ENCODE assay signal across 1 cellular context in the genomic region with DNA sequence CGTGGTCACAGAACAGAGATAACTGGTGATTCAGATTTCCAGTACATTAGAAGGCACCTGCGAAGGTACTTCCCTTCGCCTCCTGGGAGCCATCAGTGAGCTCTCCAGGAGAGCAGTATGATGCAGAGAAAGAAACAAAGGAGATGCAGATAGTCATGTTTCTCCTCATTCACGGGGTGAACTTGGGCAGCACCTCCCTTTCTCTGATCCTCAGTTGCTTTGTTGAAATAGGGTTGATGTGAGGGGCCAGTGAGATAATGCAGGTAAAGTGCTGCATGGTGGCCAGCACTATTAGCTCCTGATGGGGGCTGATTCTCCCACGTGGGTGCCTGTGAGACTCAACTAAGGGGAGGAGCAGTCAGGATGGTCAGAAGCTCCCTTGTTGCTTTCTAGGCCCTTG.
TF ChIP-seq lines count a peak whose summit lies in the region.

No MANE protein-coding gene starts in this region.

TF ChIP-seq in GM23338, 12 proteins besides CTCF, POLR2A, EP300 and RAD21 (continued from another document):
- TF ChIP-seq, protein P1, sequence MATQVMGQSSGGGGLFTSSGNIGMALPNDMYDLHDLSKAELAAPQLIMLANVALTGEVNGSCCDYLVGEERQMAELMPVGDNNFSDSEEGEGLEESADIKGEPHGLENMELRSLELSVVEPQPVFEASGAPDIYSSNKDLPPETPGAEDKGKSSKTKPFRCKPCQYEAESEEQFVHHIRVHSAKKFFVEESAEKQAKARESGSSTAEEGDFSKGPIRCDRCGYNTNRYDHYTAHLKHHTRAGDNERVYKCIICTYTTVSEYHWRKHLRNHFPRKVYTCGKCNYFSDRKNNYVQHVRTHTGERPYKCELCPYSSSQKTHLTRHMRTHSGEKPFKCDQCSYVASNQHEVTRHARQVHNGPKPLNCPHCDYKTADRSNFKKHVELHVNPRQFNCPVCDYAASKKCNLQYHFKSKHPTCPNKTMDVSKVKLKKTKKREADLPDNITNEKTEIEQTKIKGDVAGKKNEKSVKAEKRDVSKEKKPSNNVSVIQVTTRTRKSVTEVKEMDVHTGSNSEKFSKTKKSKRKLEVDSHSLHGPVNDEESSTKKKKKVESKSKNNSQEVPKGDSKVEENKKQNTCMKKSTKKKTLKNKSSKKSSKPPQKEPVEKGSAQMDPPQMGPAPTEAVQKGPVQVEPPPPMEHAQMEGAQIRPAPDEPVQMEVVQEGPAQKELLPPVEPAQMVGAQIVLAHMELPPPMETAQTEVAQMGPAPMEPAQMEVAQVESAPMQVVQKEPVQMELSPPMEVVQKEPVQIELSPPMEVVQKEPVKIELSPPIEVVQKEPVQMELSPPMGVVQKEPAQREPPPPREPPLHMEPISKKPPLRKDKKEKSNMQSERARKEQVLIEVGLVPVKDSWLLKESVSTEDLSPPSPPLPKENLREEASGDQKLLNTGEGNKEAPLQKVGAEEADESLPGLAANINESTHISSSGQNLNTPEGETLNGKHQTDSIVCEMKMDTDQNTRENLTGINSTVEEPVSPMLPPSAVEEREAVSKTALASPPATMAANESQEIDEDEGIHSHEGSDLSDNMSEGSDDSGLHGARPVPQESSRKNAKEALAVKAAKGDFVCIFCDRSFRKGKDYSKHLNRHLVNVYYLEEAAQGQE (IDR thresholded peaks at IDR 0.05; ENCODE audit: unreplicated experiment): no peak
- TF ChIP-seq POLR2AphosphoS5 (IDR thresholded peaks at IDR 0.05; ENCODE audit: low read depth) (no peak), NANOG (IDR thresholded peaks at IDR 0.05; ENCODE audit: borderline replicate concordance) (peak; percentile 68), CREB1 (CRISPR knock-in tag; IDR thresholded peaks at IDR 0.05; ENCODE audit: low read depth) (no peak), EZH2 (IDR thresholded peaks at IDR 0.05; ENCODE audit: low read depth, unreplicated experiment) (no peak), ZNF331 (CRISPR knock-in tag; IDR thresholded peaks at IDR 0.05; ENCODE audit: low read depth) (no peak), STAT1 (IDR thresholded peaks at IDR 0.05; ENCODE audit: unreplicated experiment) (no peak), JUNB (IDR thresholded peaks at IDR 0.05; ENCODE audit: unreplicated experiment) (no peak)
- TF ChIP-seq, protein P2, sequence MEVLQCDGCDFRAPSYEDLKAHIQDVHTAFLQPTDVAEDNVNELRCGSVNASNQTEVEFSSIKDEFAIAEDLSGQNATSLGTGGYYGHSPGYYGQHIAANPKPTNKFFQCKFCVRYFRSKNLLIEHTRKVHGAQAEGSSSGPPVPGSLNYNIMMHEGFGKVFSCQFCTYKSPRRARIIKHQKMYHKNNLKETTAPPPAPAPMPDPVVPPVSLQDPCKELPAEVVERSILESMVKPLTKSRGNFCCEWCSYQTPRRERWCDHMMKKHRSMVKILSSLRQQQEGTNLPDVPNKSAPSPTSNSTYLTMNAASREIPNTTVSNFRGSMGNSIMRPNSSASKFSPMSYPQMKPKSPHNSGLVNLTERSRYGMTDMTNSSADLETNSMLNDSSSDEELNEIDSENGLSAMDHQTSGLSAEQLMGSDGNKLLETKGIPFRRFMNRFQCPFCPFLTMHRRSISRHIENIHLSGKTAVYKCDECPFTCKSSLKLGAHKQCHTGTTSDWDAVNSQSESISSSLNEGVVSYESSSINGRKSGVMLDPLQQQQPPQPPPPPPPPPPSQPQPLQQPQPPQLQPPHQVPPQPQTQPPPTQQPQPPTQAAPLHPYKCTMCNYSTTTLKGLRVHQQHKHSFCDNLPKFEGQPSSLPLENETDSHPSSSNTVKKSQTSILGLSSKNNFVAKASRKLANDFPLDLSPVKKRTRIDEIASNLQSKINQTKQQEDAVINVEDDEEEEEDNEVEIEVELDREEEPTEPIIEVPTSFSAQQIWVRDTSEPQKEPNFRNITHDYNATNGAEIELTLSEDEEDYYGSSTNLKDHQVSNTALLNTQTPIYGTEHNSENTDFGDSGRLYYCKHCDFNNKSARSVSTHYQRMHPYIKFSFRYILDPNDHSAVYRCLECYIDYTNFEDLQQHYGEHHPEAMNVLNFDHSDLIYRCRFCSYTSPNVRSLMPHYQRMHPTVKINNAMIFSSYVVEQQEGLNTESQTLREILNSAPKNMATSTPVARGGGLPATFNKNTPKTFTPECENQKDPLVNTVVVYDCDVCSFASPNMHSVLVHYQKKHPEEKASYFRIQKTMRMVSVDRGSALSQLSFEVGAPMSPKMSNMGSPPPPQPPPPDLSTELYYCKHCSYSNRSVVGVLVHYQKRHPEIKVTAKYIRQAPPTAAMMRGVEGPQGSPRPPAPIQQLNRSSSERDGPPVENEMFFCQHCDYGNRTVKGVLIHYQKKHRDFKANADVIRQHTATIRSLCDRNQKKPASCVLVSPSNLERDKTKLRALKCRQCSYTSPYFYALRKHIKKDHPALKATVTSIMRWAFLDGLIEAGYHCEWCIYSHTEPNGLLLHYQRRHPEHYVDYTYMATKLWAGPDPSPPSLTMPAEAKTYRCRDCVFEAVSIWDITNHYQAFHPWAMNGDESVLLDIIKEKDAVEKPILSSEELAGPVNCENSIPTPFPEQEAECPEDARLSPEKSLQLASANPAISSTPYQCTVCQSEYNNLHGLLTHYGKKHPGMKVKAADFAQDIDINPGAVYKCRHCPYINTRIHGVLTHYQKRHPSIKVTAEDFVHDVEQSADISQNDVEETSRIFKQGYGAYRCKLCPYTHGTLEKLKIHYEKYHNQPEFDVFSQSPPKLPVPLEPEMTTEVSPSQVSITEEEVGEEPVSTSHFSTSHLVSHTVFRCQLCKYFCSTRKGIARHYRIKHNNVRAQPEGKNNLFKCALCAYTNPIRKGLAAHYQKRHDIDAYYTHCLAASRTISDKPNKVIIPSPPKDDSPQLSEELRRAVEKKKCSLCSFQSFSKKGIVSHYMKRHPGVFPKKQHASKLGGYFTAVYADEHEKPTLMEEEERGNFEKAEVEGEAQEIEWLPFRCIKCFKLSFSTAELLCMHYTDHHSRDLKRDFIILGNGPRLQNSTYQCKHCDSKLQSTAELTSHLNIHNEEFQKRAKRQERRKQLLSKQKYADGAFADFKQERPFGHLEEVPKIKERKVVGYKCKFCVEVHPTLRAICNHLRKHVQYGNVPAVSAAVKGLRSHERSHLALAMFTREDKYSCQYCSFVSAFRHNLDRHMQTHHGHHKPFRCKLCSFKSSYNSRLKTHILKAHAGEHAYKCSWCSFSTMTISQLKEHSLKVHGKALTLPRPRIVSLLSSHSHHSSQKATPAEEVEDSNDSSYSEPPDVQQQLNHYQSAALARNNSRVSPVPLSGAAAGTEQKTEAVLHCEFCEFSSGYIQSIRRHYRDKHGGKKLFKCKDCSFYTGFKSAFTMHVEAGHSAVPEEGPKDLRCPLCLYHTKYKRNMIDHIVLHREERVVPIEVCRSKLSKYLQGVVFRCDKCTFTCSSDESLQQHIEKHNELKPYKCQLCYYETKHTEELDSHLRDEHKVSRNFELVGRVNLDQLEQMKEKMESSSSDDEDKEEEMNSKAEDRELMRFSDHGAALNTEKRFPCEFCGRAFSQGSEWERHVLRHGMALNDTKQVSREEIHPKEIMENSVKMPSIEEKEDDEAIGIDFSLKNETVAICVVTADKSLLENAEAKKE (CRISPR knock-in tag; IDR thresholded peaks at IDR 0.05): peak; percentile 90
- TF ChIP-seq, protein P3, sequence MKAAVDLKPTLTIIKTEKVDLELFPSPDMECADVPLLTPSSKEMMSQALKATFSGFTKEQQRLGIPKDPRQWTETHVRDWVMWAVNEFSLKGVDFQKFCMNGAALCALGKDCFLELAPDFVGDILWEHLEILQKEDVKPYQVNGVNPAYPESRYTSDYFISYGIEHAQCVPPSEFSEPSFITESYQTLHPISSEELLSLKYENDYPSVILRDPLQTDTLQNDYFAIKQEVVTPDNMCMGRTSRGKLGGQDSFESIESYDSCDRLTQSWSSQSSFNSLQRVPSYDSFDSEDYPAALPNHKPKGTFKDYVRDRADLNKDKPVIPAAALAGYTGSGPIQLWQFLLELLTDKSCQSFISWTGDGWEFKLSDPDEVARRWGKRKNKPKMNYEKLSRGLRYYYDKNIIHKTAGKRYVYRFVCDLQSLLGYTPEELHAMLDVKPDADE (IDR thresholded peaks at IDR 0.05): no peak
TF ChIP-seq in GM23338: peak in this region for 3.
